In the genomic region with DNA sequence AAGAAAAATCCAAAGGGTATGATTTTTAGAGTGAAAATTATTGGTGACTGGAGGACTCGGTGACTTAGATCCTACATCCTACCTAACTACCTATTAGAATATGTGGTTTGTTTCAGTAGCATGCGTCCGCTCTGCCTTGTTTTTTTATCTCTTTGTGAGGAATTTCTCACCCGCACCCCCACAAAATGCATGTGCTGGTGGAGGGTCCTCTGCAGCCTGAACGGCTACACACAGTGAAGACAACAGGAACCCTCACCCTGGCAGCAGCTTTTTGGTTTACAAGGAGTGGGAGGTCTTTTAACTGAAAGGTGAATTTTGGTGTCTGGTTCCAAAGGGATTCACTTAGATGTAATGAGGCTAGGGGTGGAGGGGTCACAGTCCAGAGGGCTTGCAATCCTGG, we compare ENCODE assay signal across 21 cellular contexts.
DNase-seq lines count a peak whose midpoint lies in the region; ATAC-seq and TF ChIP-seq lines count a peak whose summit lies in the region.
"Had no signal": no experiment of that assay in that cellular context is flagged by ENCODE, and none has a peak within 500 bp of the region (broad histone marks: within the 10 kb centered on the region; RNA-seq: fewer than 3 reads in every experiment).

No MANE protein-coding gene starts in this region.

- no peak overlapping the region for H3K9ac ChIP-seq in HUES48 (ENCODE audit: low read depth, low read length)
- H3K9ac ChIP-seq: BLaER1 had no signal

- no peak for TF ChIP-seq CTCF in esophagus muscularis mucosa (IDR thresholded peaks at IDR 0.05)
- TF ChIP-seq CTCF in nephron (IDR thresholded peaks at IDR 0.05; ENCODE audit: unreplicated experiment in 3 of 3): no peak
- TF ChIP-seq CTCF in CD14-positive monocyte (IDR thresholded peaks at IDR 0.05): no peak

- no peak for ATAC-seq in GM21528 (IDR thresholded peaks at IDR 0.05; ENCODE audit: low FRiP score, unreplicated experiment)
- ATAC-seq: GM12878, GM23338 had no signal

- no peak for TF ChIP-seq EP300 in esophagus muscularis mucosa (IDR thresholded peaks at IDR 0.05)

- H3K36me3 ChIP-seq in HUES48 (ENCODE audit: control insufficient read depth, insufficient read depth, low read length): no peaks in the 10 kb centered on the region
- H3K36me3 ChIP-seq in esophagus muscularis mucosa: no peaks in the 10 kb centered on the region
- H3K36me3 ChIP-seq: BLaER1, HAP-1 had no signal

- peak overlapping the region; percentile 8 for H3K27ac ChIP-seq in HUES48 (ENCODE audit: low read depth, low read length)
- no peak overlapping the region for H3K27ac ChIP-seq in esophagus muscularis mucosa (replicated peaks in 1 of 4)
- H3K27ac ChIP-seq: BLaER1, C4-2B had no signal

- H3K27me3 ChIP-seq in HUES48 (ENCODE audit: control insufficient read depth, insufficient read depth, low read length) (no peaks in the 10 kb centered on the region), esophagus muscularis mucosa (no peaks in the 10 kb centered on the region)
- H3K27me3 ChIP-seq: BLaER1 had no signal

- no peak for TF ChIP-seq POLR2A in esophagus muscularis mucosa (IDR thresholded peaks at IDR 0.05; ENCODE audit: low read depth)

- H3K27ac Mint-ChIP-seq in nephron (peak overlapping the region in 2 of 3 experiments; percentile 25 to 51), CD14-positive monocyte (no peak overlapping the region)
- H3K27ac Mint-ChIP-seq: B cell; CD4-positive, alpha-beta T cell; CD8-positive, alpha-beta memory T cell; HFFc6 had no signal

- H3K4me3 ChIP-seq in HUES48 (ENCODE audit: low read depth, low read length) (no peak overlapping the region), esophagus muscularis mucosa (no peak overlapping the region)
- H3K4me3 ChIP-seq: BLaER1, GM12878, GM23338, HAP-1 had no signal

- intact Hi-C loops in esophagus muscularis mucosa (cut with DNase I) (no loop called here), CD14-positive monocyte (cut with micrococcal nuclease) (no loop called here)

- peaks cover 35% of the 10 kb centered on the region for H3K4me1 ChIP-seq in HUES48 (ENCODE audit: control insufficient read depth, insufficient read depth, low read length)
- no peaks in the 10 kb centered on the region for H3K4me1 ChIP-seq in esophagus muscularis mucosa
- H3K4me1 ChIP-seq: BLaER1, HAP-1 had no signal

- H3K36me3 Mint-ChIP-seq in nephron (ENCODE audit: low read depth) (no peaks in the 10 kb centered on the region), CD14-positive monocyte (no peaks in the 10 kb centered on the region)
- H3K36me3 Mint-ChIP-seq: CD8-positive, alpha-beta memory T cell had no signal

- DNase-seq in esophagus muscularis mucosa (ENCODE audit: extremely low spot score) (peak; percentile 50), glomerular visceral epithelial cell (ENCODE audit: extremely low spot score) (no peak), A172 (ENCODE audit: low spot score) (no peak), CD14-positive monocyte (ENCODE audit: low spot score) (no peak)
- DNase-seq: 8988T; CD4-positive, alpha-beta T cell; CD8-positive, alpha-beta memory T cell; DMS 273 treated with DMSO at 0.1 percent for 48 hours; DMS79; EL; GDM1; HFFc6 had no signal

- no peaks in the 10 kb centered on the region for H3K9me3 ChIP-seq in HUES48 (ENCODE audit: control insufficient read depth, insufficient read depth, low read length)
- no peaks in the 10 kb centered on the region for H3K9me3 ChIP-seq in esophagus muscularis mucosa
- H3K9me3 ChIP-seq: HAP-1 had no signal

- H3K27me3 Mint-ChIP-seq in nephron (ENCODE audit: low read depth) (no peaks in the 10 kb centered on the region), CD14-positive monocyte (ENCODE audit: low read depth in 3 of 3) (peaks cover 0 to 5% (median 0%) of the 10 kb centered on the region in 3 donors)
- H3K27me3 Mint-ChIP-seq: CD4-positive, alpha-beta T cell had no signal

- no peak overlapping the region for H3K4me3 Mint-ChIP-seq in nephron
- no peak overlapping the region for H3K4me3 Mint-ChIP-seq in CD14-positive monocyte
- H3K4me3 Mint-ChIP-seq: B cell; CD4-positive, alpha-beta T cell; CD8-positive, alpha-beta memory T cell; GM23338; HFFc6 had no signal

- H3K9me3 Mint-ChIP-seq in nephron: peaks cover 12% of the 10 kb centered on the region
- peaks cover 3 to 14% (median 10%) of the 10 kb centered on the region in 7 donors for H3K9me3 Mint-ChIP-seq in CD14-positive monocyte
- H3K9me3 Mint-ChIP-seq: CD4-positive, alpha-beta T cell; CD8-positive, alpha-beta memory T cell; HFFc6 had no signal

- 84% methylated on average over 5 of the region's 5 CpGs for WGBS in esophagus muscularis mucosa

- H3K4me1 Mint-ChIP-seq in nephron (peaks cover 10% of the 10 kb centered on the region), CD14-positive monocyte (no peaks in the 10 kb centered on the region)
- H3K4me1 Mint-ChIP-seq: B cell; CD8-positive, alpha-beta memory T cell had no signal

Comparison
In these comparisons a context has a peak if more than half of its experiments do, and no peak if none do; other contexts are left out.
1. H3K27ac Mint-ChIP-seq: peak in nephron (2 of 3); none in CD14-positive monocyte (0 of 7).